9 cellular contexts compared by ENCODE assay signal in genomic region chr11:66363805-66364535, GRCh38. TPM values are rescaled to one million over a fixed set of nuclear protein-coding genes. Genes with fewer than 3 reads are reported as not detected.
DNase-seq lines count a peak whose midpoint lies in the region; ATAC-seq and TF ChIP-seq lines count a peak whose summit lies in the region.
"Had no signal": no experiment of that assay in that cellular context is flagged by ENCODE, and none has a peak within 500 bp of the region (broad histone marks: within the 10 kb centered on the region; RNA-seq: fewer than 3 reads in every experiment).

No MANE protein-coding gene starts in this region.

- H3K9ac ChIP-seq in IMR-90 (ENCODE audit: low read depth, low read length) (no peak overlapping the region), neural cell (ENCODE audit: low read length) (no peak overlapping the region)

- BruUV-seq in IMR-90 (replicated peaks; lab: Mats Ljungman, UMichigan) = no TSS peak

- no peak overlapping the region for H2BK5ac ChIP-seq in IMR-90 (ENCODE audit: low read depth, low read length, poor library complexity, severe bottlenecking)

- H2AFZ ChIP-seq in IMR-90 (replicated peaks; ENCODE audit: low read length, poor library complexity) (no peak overlapping the region), neural cell (ENCODE audit: low read depth, low read length) (no peak overlapping the region)

- H3K56ac ChIP-seq in IMR-90 (ENCODE audit: extremely low read depth, insufficient read depth, low read length) = no peak overlapping the region

- no peaks in the 10 kb centered on the region for H3K79me1 ChIP-seq in IMR-90 (ENCODE audit: low read depth in 1 of 2, low read length in 2 of 2)

- H3K9me3 ChIP-seq in IMR-90 (ENCODE audit: control insufficient read depth, insufficient read depth, low read length) = no peaks in the 10 kb centered on the region
- H3K9me3 ChIP-seq in neural cell (ENCODE audit: low read length) = no peaks in the 10 kb centered on the region

- no peaks in the 10 kb centered on the region for H3K9me1 ChIP-seq in IMR-90 (ENCODE audit: insufficient read depth, low read length)

- H2AK5ac ChIP-seq in IMR-90 (ENCODE audit: low read depth, low read length) = no peak overlapping the region

- no peak overlapping the region for H4K8ac ChIP-seq in IMR-90 (ENCODE audit: low read depth in 2 of 2, low read length in 2 of 2)

- ATAC-seq in IMR-90 (ENCODE audit: low read depth) (peak; percentile 56; the same call in 1 of the 2 replicates), GM18867 (IDR thresholded peaks at IDR 0.05; ENCODE audit: unreplicated experiment) (no peak), HG02763 (IDR thresholded peaks at IDR 0.05; ENCODE audit: unreplicated experiment) (no peak)

- TF ChIP-seq RAD21 in IMR-90 (IDR thresholded peaks at IDR 0.05; ENCODE audit: low read length) (no peak), neural cell (conservative IDR thresholded peaks at IDR 0.05) (no peak)

- dilution Hi-C loops in IMR-90 (cut with HindIII; ENCODE audit: low sequenced_read_pairs, unreplicated experiment) = no loop called here

- H3K9me2 ChIP-seq in neural cell (ENCODE audit: insufficient read depth, low read length) = no peaks in the 10 kb centered on the region

- H2BK15ac ChIP-seq in IMR-90 (ENCODE audit: low read depth, low read length) = no peak overlapping the region

- H2AK9ac ChIP-seq in IMR-90 (replicated peaks; ENCODE audit: low read depth, low read length, poor library complexity) = no peak overlapping the region

- no peak overlapping the region for H2BK120ac ChIP-seq in IMR-90 (ENCODE audit: low read depth, low read length)

- H3K4me1 ChIP-seq in IMR-90 (ENCODE audit: control insufficient read depth, insufficient read depth, low read length) = no peaks in the 10 kb centered on the region

- peaks cover 2% of the 10 kb centered on the region; the same call in 1 of the 2 replicates for H3K27me3 ChIP-seq in IMR-90 (ENCODE audit: control insufficient read depth, insufficient read depth, low read length)
- H3K27me3 ChIP-seq in neural cell (ENCODE audit: insufficient read depth, low read depth, low read length) = no peaks in the 10 kb centered on the region

- no peaks in the 10 kb centered on the region for H3F3A ChIP-seq in neural cell (ENCODE audit: insufficient read depth, low read length, poor library complexity, severe bottlenecking)

- POLR2A ChIA-PET in IMR-90 (lab: Charles Lee; ENCODE audit: unreplicated experiment) = no interaction called here

- H4K20me1 ChIP-seq in IMR-90 (ENCODE audit: insufficient read depth, low read length) (no peaks in the 10 kb centered on the region), neural cell (ENCODE audit: insufficient read depth) (no peaks in the 10 kb centered on the region)

- H4K91ac ChIP-seq in IMR-90 (ENCODE audit: insufficient read depth, low read depth, low read length) = no peak overlapping the region

- WGBS in IMR-90 (ENCODE audit: extremely low coverage in 2 of 2, insufficient read length in 1 of 2), 2 experiments = no CpG with 5 or more reads among the region's 15 CpGs

- H3K18ac ChIP-seq in IMR-90 (ENCODE audit: low read depth, low read length) = no peak overlapping the region

- intact Hi-C loops in IMR-90 (cut with micrococcal nuclease) = no loop called here

- H3K14ac ChIP-seq in IMR-90 (replicated peaks; ENCODE audit: low read depth, low read length) = no peak overlapping the region

- no peaks in the 10 kb centered on the region for H3K79me2 ChIP-seq in neural cell (replicated peaks; ENCODE audit: insufficient read depth, low read length)

- in situ Hi-C loops in IMR-90 (cut with MboI; ENCODE audit: low sequenced_read_pairs) = no loop called here

- TF ChIP-seq POLR2A in IMR-90 (IDR thresholded peaks at IDR 0.05; ENCODE audit: low read depth, low read length) = no peak

- peak; percentile 47 for TF ChIP-seq CTCF in IMR-90 (conservative IDR thresholded peaks at IDR 0.05; ENCODE audit: low read depth, low read length)
- peak; percentile 40 for TF ChIP-seq CTCF in neural cell (IDR thresholded peaks at IDR 0.05; ENCODE audit: poor library complexity, severe bottlenecking)

- CTCF ChIA-PET in IMR-90 (lab: Yijun Ruan, JAX) = interaction anchor here (0.6 to 1.2 kb wide), 6 partner anchors 16 to 570 kb away, joined by 3 to 7 read pairs (median 5); no protein-coding TSS in a partner anchor

- H3K4me2 ChIP-seq in IMR-90 (ENCODE audit: low read depth, low read length) (no peak overlapping the region), neural cell (ENCODE audit: low read length) (no peak overlapping the region)

- H3K4me3 ChIP-seq in IMR-90 (ENCODE audit: insufficient read depth, low read depth, low read length) (no peak overlapping the region), neural cell (ENCODE audit: low read length) (no peak overlapping the region)

- H3K27ac ChIP-seq in IMR-90 (ENCODE audit: insufficient read depth, low read length) (no peak overlapping the region), neural cell (ENCODE audit: low read length) (no peak overlapping the region)

- H2BK20ac ChIP-seq in IMR-90 (ENCODE audit: low read depth, low read length) = no peak overlapping the region

- H3K36me3 ChIP-seq in IMR-90 (ENCODE audit: control insufficient read depth, insufficient read depth, low read length) (no peaks in the 10 kb centered on the region), neural cell (ENCODE audit: insufficient read depth, low read length) (no peaks in the 10 kb centered on the region)

- no peak for TF ChIP-seq EP300 in neural cell (conservative IDR thresholded peaks at IDR 0.05; ENCODE audit: poor library complexity, severe bottlenecking)

- no peak overlapping the region for H3K23ac ChIP-seq in IMR-90 (ENCODE audit: low read depth, low read length)

- DNase-seq in COLO829 (ENCODE audit: low spot score) = peak; percentile 38
- no peak for DNase-seq in IMR-90
- DNase-seq in activated CD4-positive, alpha-beta T cell treated with anti-CD3 and anti-CD28 coated beads for 48 hours = peak; percentile 91
- peak; percentile 88 for DNase-seq in ecto neural progenitor cell (ENCODE audit: low spot score)
- DNase-seq in putamen (ENCODE audit: low spot score) = no peak

- H3K4ac ChIP-seq in IMR-90 (ENCODE audit: low read depth, low read length) = no peak overlapping the region

- H4K5ac ChIP-seq in IMR-90 (ENCODE audit: low read depth, low read length) = no peak overlapping the region

TF ChIP-seq in IMR-90, 13 proteins besides CTCF, POLR2A, EP300 and RAD21 (continues in another document):
- TF ChIP-seq MXI1 (IDR thresholded peaks at IDR 0.05; ENCODE audit: borderline replicate concordance, low read depth, low read length) (no peak), CEBPB (IDR thresholded peaks at IDR 0.05; ENCODE audit: low read depth, low read length) (no peak), FOS (IDR thresholded peaks at IDR 0.05; ENCODE audit: low read depth, low read length) (no peak), MAFK (IDR thresholded peaks at IDR 0.05; ENCODE audit: low read depth, low read length) (no peak), MAZ (IDR thresholded peaks at IDR 0.05; ENCODE audit: borderline replicate concordance, low read depth, low read length) (no peak)

RNA-seq across cellular contexts. Expression of gene SLC29A2, which starts 7.6 kb away (rescaled TPM):
- total RNA-seq in IMR-90 (2012; rRNA removed) = under 0.01 TPM in 2 replicates
- polyA plus RNA-seq in IMR-90 (2012; rRNA removed) = 0.87 and 1.2 TPM in 2 replicates
- polyA plus RNA-seq in IMR-90 (2012; cell fraction: cytosol; rRNA removed) = 0.32 and 0.92 TPM in 2 replicates
- 4.7 and 8.5 TPM in 2 replicates for polyA plus RNA-seq in IMR-90 (2012; cell fraction: nucleus; rRNA removed; ENCODE audit: low replicate concordance)
- 1.7 and 2.2 TPM in 2 replicates for polyA plus RNA-seq in neural cell
- polyA minus RNA-seq in neural cell = 1.5 and 2.1 TPM in 2 replicates

RNA-seq across cellular contexts. Expression of gene B4GAT1, which starts 16.5 kb away (rescaled TPM):
- total RNA-seq in IMR-90 (2012; rRNA removed) = 10.6 and 13.9 TPM in 2 replicates
- polyA plus RNA-seq in IMR-90 (2012; rRNA removed) (18.4 and 20.5 TPM in 2 replicates), neural cell (162 TPM in 2 replicates)
- 16.5 and 24.6 TPM in 2 replicates for polyA plus RNA-seq in IMR-90 (2012; cell fraction: cytosol; rRNA removed)
- 8.5 and 9.5 TPM in 2 replicates for polyA plus RNA-seq in IMR-90 (2012; cell fraction: nucleus; rRNA removed; ENCODE audit: low replicate concordance)
- 81.5 and 92.8 TPM in 2 replicates for polyA minus RNA-seq in neural cell

RNA-seq across cellular contexts. Expression of gene BRMS1, which starts 19.1 kb away (rescaled TPM):
- 57.9 and 67.2 TPM in 2 replicates for total RNA-seq in IMR-90 (2012; rRNA removed)
- 48.3 and 51.9 TPM in 2 replicates for polyA plus RNA-seq in IMR-90 (2012; rRNA removed)
- polyA plus RNA-seq in IMR-90 (2012; cell fraction: cytosol; rRNA removed) = 38.2 and 49.5 TPM in 2 replicates
- 43.6 and 65.0 TPM in 2 replicates for polyA plus RNA-seq in IMR-90 (2012; cell fraction: nucleus; rRNA removed; ENCODE audit: low replicate concordance)
- polyA plus RNA-seq in neural cell = 78.3 and 108 TPM in 2 replicates
- polyA minus RNA-seq in neural cell = 31.5 and 32.9 TPM in 2 replicates

RNA-seq across cellular contexts. Expression of gene RIN1, which starts 27.7 kb away (rescaled TPM):
- 9.9 and 10.6 TPM in 2 replicates for total RNA-seq in IMR-90 (2012; rRNA removed)
- polyA plus RNA-seq in IMR-90 (2012; rRNA removed) (20.8 and 27.1 TPM in 2 replicates), neural cell (1.4 and 4.2 TPM in 2 replicates)
- polyA plus RNA-seq in IMR-90 (2012; cell fraction: cytosol; rRNA removed) = 19.8 and 26.9 TPM in 2 replicates
- 58.8 and 120 TPM in 2 replicates for polyA plus RNA-seq in IMR-90 (2012; cell fraction: nucleus; rRNA removed; ENCODE audit: low replicate concordance)
- 0.24 and 1.3 TPM in 2 replicates for polyA minus RNA-seq in neural cell

RNA-seq across cellular contexts. Expression of gene CD248, which starts 47.1 kb away (rescaled TPM):
- 19.5 and 25.6 TPM in 2 replicates for total RNA-seq in IMR-90 (2012; rRNA removed)
- 209 and 223 TPM in 2 replicates for polyA plus RNA-seq in IMR-90 (2012; rRNA removed)
- polyA plus RNA-seq in IMR-90 (2012; cell fraction: cytosol; rRNA removed) = 280 and 375 TPM in 2 replicates
- polyA plus RNA-seq in IMR-90 (2012; cell fraction: nucleus; rRNA removed; ENCODE audit: low replicate concordance) = 114 and 198 TPM in 2 replicates
- polyA plus RNA-seq in neural cell = not detected in 2 replicates
- not detected in 2 replicates for polyA minus RNA-seq in neural cell
- total RNA-seq: renal cortical epithelial cell had no signal

Comparison
In these comparisons a context has a peak if more than half of its experiments do, and no peak if none do; other contexts are left out.
1. DNase-seq: peak in COLO829 (single experiment), activated CD4-positive, alpha-beta T cell treated with anti-CD3 and anti-CD28 coated beads for 48 hours (single experiment) and ecto neural progenitor cell (single experiment); none in IMR-90 (single experiment) and putamen (single experiment).